Comparison of ENCODE assay signal across 1 cellular context in the genomic region with DNA sequence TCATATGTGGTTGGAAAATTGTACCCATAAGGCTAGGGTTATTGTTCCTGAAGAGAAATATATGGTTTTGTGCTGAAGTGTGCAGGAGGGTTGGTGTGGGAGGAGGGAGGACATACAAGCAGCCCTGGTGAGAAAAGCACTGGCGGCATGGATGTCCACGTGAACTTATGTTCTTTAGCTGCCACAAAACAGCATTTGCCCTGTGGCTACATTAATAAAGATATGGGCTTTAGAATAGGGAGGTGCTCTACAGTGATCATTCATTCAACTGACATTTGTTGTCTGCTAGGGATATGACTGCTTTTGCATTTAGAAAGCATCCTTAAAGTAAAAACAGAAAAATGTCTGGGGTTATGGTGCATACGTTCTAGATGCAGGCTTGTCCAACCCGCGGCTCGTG.
A peak's percentile ranks its signal among the peaks of the same experiment; 100 is the strongest.
TF ChIP-seq lines count a peak whose summit lies in the region.

No MANE protein-coding gene starts in this region.

TF ChIP-seq in HepG2, 621 proteins besides CTCF, POLR2A, EP300 and RAD21:
- TF ChIP-seq MZF1 (CRISPR knock-in tag; IDR thresholded peaks at IDR 0.05; ENCODE audit: borderline replicate concordance) (no peak), POLR2G (IDR thresholded peaks at IDR 0.05; ENCODE audit: low read depth, low read length) (0 out of 2 replicates have a peak, but pooled peaks have one; percentile 3)
